In the genomic region with DNA sequence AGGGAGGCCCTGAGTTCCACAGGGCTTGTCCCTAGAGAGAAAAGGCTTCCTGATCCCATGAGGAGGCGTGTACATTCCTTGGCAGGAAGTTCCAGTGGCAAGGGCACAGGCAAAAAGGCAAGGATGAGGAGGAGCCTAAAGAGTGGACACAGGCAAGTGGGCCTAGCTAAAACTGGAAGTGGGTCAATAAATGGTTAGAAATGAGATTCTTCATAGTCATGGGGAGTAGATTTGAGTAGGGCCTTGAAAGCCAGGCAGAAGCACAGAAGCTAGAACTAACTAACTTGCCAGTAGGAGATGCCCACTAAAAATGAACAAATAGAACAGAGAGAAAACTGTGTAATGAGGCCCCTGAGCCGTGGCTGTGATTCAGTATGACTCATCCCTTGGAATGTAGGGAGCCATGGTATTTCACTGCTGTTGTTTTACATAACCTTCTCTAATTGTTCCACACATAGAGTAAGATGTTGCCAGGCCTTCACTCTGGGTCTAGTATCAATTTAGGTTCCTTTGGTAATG, we compare ENCODE assay signal across 1 cellular context.
TF ChIP-seq lines count a peak whose summit lies in the region.

No MANE protein-coding gene starts in this region.

TF ChIP-seq in endothelial cell of umbilical vein, 7 proteins besides CTCF, POLR2A, EP300 and RAD21 (continued from another document):
- TF ChIP-seq, protein P1, sequence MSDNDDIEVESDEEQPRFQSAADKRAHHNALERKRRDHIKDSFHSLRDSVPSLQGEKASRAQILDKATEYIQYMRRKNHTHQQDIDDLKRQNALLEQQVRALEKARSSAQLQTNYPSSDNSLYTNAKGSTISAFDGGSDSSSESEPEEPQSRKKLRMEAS (IDR thresholded peaks at IDR 0.05; ENCODE audit: insufficient read depth, insufficient read length): peak; percentile 5
